1 cellular context compared by ENCODE assay signal in genomic region chr7:32200593-32200992, GRCh38.
TF ChIP-seq lines count a peak whose summit lies in the region.

No MANE protein-coding gene starts in this region.

TF ChIP-seq in GM23338, 12 proteins besides CTCF, POLR2A, EP300 and RAD21 (continued from another document):
- TF ChIP-seq ZNF462 (CRISPR knock-in tag; IDR thresholded peaks at IDR 0.05), result no peak
- TF ChIP-seq STAT1 (IDR thresholded peaks at IDR 0.05; ENCODE audit: unreplicated experiment), result no peak
- no peak for TF ChIP-seq POLR2AphosphoS5 (IDR thresholded peaks at IDR 0.05; ENCODE audit: low read depth)
- no peak for TF ChIP-seq ZNF331 (CRISPR knock-in tag; IDR thresholded peaks at IDR 0.05; ENCODE audit: low read depth)
- TF ChIP-seq NANOG (IDR thresholded peaks at IDR 0.05; ENCODE audit: borderline replicate concordance), result no peak
- no peak for TF ChIP-seq EZH2phosphoT487 (IDR thresholded peaks at IDR 0.05; ENCODE audit: unreplicated experiment)
- no peak for TF ChIP-seq EZH2 (IDR thresholded peaks at IDR 0.05; ENCODE audit: low read depth, unreplicated experiment)
